ENCODE assay signal across 2 cellular contexts in genomic region chr6:38873816-38874215, GRCh38.
TF ChIP-seq lines count a peak whose summit lies in the region.

No MANE protein-coding gene starts in this region.

TF ChIP-seq in K562, 482 proteins besides CTCF, POLR2A, EP300 and RAD21:
- TF ChIP-seq U2AF2 (optimal IDR thresholded peaks at IDR 0.05; ENCODE audit: low read depth, low read length) (peak; percentile 44), HNRNPK (IDR thresholded peaks at IDR 0.05; ENCODE audit: low read depth, low read length, poor library complexity, severe bottlenecking) (peak; percentile 31), U2AF1 (optimal IDR thresholded peaks at IDR 0.05; ENCODE audit: low read depth, low read length) (peak; percentile 59), PCBP2 (IDR thresholded peaks at IDR 0.05; ENCODE audit: low read depth, low read length, poor library complexity, severe bottlenecking) (peak; percentile 18)

TF ChIP-seq in HepG2, 621 proteins besides CTCF, POLR2A, EP300 and RAD21:
- 0 out of 2 replicates have a peak, but pooled peaks have one; percentile 63 for TF ChIP-seq U2AF2 (IDR thresholded peaks at IDR 0.05; ENCODE audit: low read depth, low read length)
- peak; percentile 94 for TF ChIP-seq SRSF9 (IDR thresholded peaks at IDR 0.05; ENCODE audit: borderline replicate concordance, insufficient read depth, low read depth, low read length, poor library complexity, severe bottlenecking)
- peak; percentile 70 for TF ChIP-seq HNRNPK (IDR thresholded peaks at IDR 0.05; ENCODE audit: low read depth, low read length, poor library complexity, severe bottlenecking)
